Comparison of ENCODE assay signal across 12 cellular contexts in genomic region chr12:109116611-109116949, GRCh38. TPM values are rescaled to one million over a fixed set of nuclear protein-coding genes. Genes with fewer than 3 reads are reported as not detected.
A peak's percentile ranks its signal among the peaks of the same experiment; 100 is the strongest.
DNase-seq lines count a peak whose midpoint lies in the region; ATAC-seq, FAIRE-seq and TF ChIP-seq lines count a peak whose summit lies in the region.
"Had no signal": no experiment of that assay in that cellular context is flagged by ENCODE, and none has a peak within 500 bp of the region (broad histone marks: within the 10 kb centered on the region; RNA-seq: fewer than 3 reads in every experiment).

No MANE protein-coding gene starts in this region.

- H3K27me3 ChIP-seq in DND-41 (ENCODE audit: insufficient read depth, low read length, poor library complexity) (no peaks in the 10 kb centered on the region), lower lobe of right lung (ENCODE audit: low read depth) (no peaks in the 10 kb centered on the region), small intestine (ENCODE audit: control insufficient read depth in 2 of 2, insufficient read depth in 2 of 2, low read length in 2 of 2) (no peaks in the 10 kb centered on the region)

- H4K20me1 ChIP-seq in DND-41 (ENCODE audit: insufficient read depth, low read length) = no peaks in the 10 kb centered on the region

- peak overlapping the region; percentile 30; the same call in 1 of the 2 replicates for H2AFZ ChIP-seq in DND-41 (ENCODE audit: low read depth, low read length)

- peaks cover 21% of the 10 kb centered on the region for H3K4me1 ChIP-seq in DND-41 (ENCODE audit: insufficient read depth, low read length)
- peaks cover 67% of the 10 kb centered on the region for H3K4me1 ChIP-seq in lower lobe of right lung
- H3K4me1 ChIP-seq in small intestine (ENCODE audit: control insufficient read depth in 2 of 2, insufficient read depth in 1 of 2, low read depth in 1 of 2, low read length in 1 of 2) = peaks cover 2 to 11% of the 10 kb centered on the region in 2 donors

- H3K4me2 ChIP-seq in DND-41 (ENCODE audit: insufficient read depth, low read length) = no peak overlapping the region

- H3K79me2 ChIP-seq in DND-41 (ENCODE audit: insufficient read depth, low read length) = no peaks in the 10 kb centered on the region

- H3K9ac ChIP-seq in DND-41 (ENCODE audit: low read depth, low read length) = no peak overlapping the region

- DNase-seq in DND-41 = no peak
- DNase-seq in caudate nucleus (lab: John Stamatoyannopoulos, UW) = no peak
- no peak for DNase-seq in lower lobe of right lung
- DNase-seq in small intestine = no peak
- DNase-seq in HUDEP-2 (lab: John Stamatoyannopoulos, UW; ENCODE audit: unreplicated experiment in 76 of 76) = no peak
- DNase-seq in foreskin melanocyte = no peak
- no peak for DNase-seq in stimulated activated naive CD4-positive, alpha-beta T cell treated with Interleukin-2 at 50 U/mL for 16 hours (lab: John Stamatoyannopoulos, UW)
- DNase-seq: activated T-cell treated with anti-CD3 and anti-CD28 coated beads, Interleukin-2, amount 50 U/mL, for 48 hours; amniotic stem cell; NCI-H1694 treated with DMSO at 0.1 percent for 48 hours; NCI-H510A had no signal

- H3K9me3 ChIP-seq in DND-41 (ENCODE audit: insufficient read depth, low read length, severe bottlenecking) (no peaks in the 10 kb centered on the region), lower lobe of right lung (no peaks in the 10 kb centered on the region), small intestine (ENCODE audit: control insufficient read depth, low read depth) (no peaks in the 10 kb centered on the region)

- H3K27ac ChIP-seq in DND-41 (ENCODE audit: low read length) (no peak overlapping the region; the same call in 1 of the 2 replicates), caudate nucleus (ENCODE audit: low read depth, low read length) (peak overlapping the region; percentile 93), lower lobe of right lung (peak overlapping the region; percentile 71), small intestine (ENCODE audit: low read depth in 1 of 2, low read length in 1 of 2) (peak overlapping the region; percentile 88 to 93)

- no peak overlapping the region for H3K4me3 ChIP-seq in DND-41 (ENCODE audit: low read depth in 1 of 2, low read length in 2 of 2)
- no peak overlapping the region for H3K4me3 ChIP-seq in lower lobe of right lung
- no peak overlapping the region for H3K4me3 ChIP-seq in small intestine (ENCODE audit: low read depth in 1 of 2, low read length in 2 of 2)

- ATAC-seq in DND-41 (ENCODE audit: insufficient read depth, low read depth) (no peak), lower lobe of right lung (no peak), GM21515 (IDR thresholded peaks at IDR 0.05; ENCODE audit: unreplicated experiment) (no peak)

- TF ChIP-seq CTCF in DND-41 (IDR thresholded peaks at IDR 0.05; ENCODE audit: borderline replicate concordance, extremely low read depth, low read length, poor library complexity, severe bottlenecking) (no peak), lower lobe of right lung (IDR thresholded peaks at IDR 0.05) (no peak)

- no peaks in the 10 kb centered on the region for H3K36me3 ChIP-seq in DND-41 (ENCODE audit: insufficient read depth, low read length)
- no peaks in the 10 kb centered on the region for H3K36me3 ChIP-seq in lower lobe of right lung
- H3K36me3 ChIP-seq in small intestine (ENCODE audit: control insufficient read depth in 2 of 2, insufficient read depth in 2 of 2, low read length in 2 of 2) = peaks cover 0 to 2% of the 10 kb centered on the region in 2 donors

- FAIRE-seq in small intestine (lab: Jason Lieb, UNC) = no peak

- intact Hi-C loops in lower lobe of right lung (cut with DNase I) = no loop called here

- WGBS in small intestine, 3 donors = 30 to 61% (median 31%) methylated on average over 12 of the region's 12 CpGs

RNA-seq across cellular contexts. Expression of gene ACACB, which starts 0.2 kb away (rescaled TPM):
- 42.5 TPM for total RNA-seq in lower lobe of right lung
- polyA plus RNA-seq in small intestine = 10 to 100 TPM in 2 of 3 donors, 1 to 10 TPM in 1; 7.0 to 40.5 (median 12.3) TPM

RNA-seq across cellular contexts. Expression of gene UNG, which starts 19.2 kb away (rescaled TPM):
- total RNA-seq in lower lobe of right lung = 20.5 TPM
- polyA plus RNA-seq in small intestine = 10 to 100 TPM; 11.9 to 38.7 (median 14.8) TPM

RNA-seq across cellular contexts. Expression of gene ALKBH2, which starts 23.3 kb away (rescaled TPM):
- 9.6 TPM for total RNA-seq in lower lobe of right lung
- polyA plus RNA-seq in small intestine = 10 to 100 TPM in 1 of 3 donors, 1 to 10 TPM in 2; 4.2 to 17.8 (median 4.9) TPM
